In the genomic region with DNA sequence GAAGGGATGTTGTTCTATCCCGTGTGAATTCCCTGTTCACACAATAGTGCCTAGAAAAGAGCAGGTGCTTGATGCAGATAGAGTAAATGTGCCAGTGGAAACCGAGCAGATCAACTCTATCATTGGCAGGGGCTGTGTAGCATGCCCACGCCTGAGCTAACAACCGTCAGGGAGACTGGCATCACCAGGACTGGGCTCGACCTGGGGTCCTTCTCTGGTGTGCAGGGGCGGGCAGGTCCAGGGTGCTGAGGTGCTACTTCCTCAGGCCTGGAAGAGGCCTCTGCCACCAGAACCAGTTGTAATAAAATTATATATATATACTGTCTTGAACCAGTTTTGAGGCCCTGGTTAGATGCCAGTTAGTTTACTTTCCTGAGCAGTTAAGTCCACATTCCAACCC, we compare ENCODE assay signal across 31 cellular contexts. TPM values are rescaled to one million over a fixed set of nuclear protein-coding genes. Genes with fewer than 3 reads are reported as not detected.
"Had no signal": no experiment of that assay in that cellular context is flagged by ENCODE, and none has a peak within 500 bp of the region (broad histone marks: within the 10 kb centered on the region; RNA-seq: fewer than 3 reads in every experiment).

No MANE protein-coding gene starts in this region.

- H3K27ac ChIP-seq: breast epithelium, coronary artery, gastroesophageal sphincter, pancreas, psoas muscle, sigmoid colon, suprapubic skin, tibial nerve, WERI-Rb-1 had no signal

- H3K27ac Mint-ChIP-seq: activated CD4-positive, alpha-beta memory T cell treated with anti-CD3 and anti-CD28 coated beads, Interleukin-2, amount 10 ng/mL, durations not matched to agents 7 days and 5 days; activated naive CD8-positive, alpha-beta T cell treated with anti-CD3 and anti-CD28 coated beads, Interleukin-2, amount 50 U/mL, for 24 hours; activated T-helper 2 cell treated with anti-CD3 and anti-CD28 coated beads, Interferon-gamma antibody, Interleukin-2, Interleukin-4, amounts not matched to agents 10 μg/mL and 5 μg/mL and 100 μg/mL, durations not matched to agents 14 hours and 24 hours and 36 hours; stimulated activated memory B cell treated with anti-CD40 and anti-IgM and Interleukin-4, amounts not matched to agents 10 μg/mL and 1 μg/mL and 100 μg/mL, for 72 hours had no signal

- H3K4me1 ChIP-seq: breast epithelium, gastroesophageal sphincter, pancreas, psoas muscle, sigmoid colon, suprapubic skin, tibial nerve had no signal

- H3K36me3 ChIP-seq: breast epithelium, gastroesophageal sphincter, pancreas, sigmoid colon, suprapubic skin, tibial nerve, WERI-Rb-1 had no signal

- H3K9me3 Mint-ChIP-seq: activated CD4-positive, alpha-beta memory T cell treated with anti-CD3 and anti-CD28 coated beads, Interleukin-2, amount 10 ng/mL, durations not matched to agents 7 days and 5 days; activated CD4-positive, alpha-beta T cell treated with anti-CD3 and anti-CD28 coated beads, Interleukin-2, amount 10 ng/mL, durations not matched to agents 7 days and 5 days; activated naive CD4-positive, alpha-beta T cell treated with anti-CD3 and anti-CD28 coated beads, Interleukin-2, amount 50 U/mL, for 24 hours; activated naive CD8-positive, alpha-beta T cell treated with anti-CD3 and anti-CD28 coated beads, Interleukin-2, amount 50 U/mL, for 24 hours; activated T-helper 2 cell treated with anti-CD3 and anti-CD28 coated beads, Interferon-gamma antibody, Interleukin-2, Interleukin-4, amounts not matched to agents 10 μg/mL and 5 μg/mL and 100 μg/mL, durations not matched to agents 14 hours and 24 hours and 36 hours; naive B cell; stimulated activated memory B cell treated with anti-CD40 and anti-IgM and Interleukin-4, amounts not matched to agents 10 μg/mL and 1 μg/mL and 100 μg/mL, for 72 hours; stimulated activated naive CD8-positive, alpha-beta T cell treated with anti-CD3 and anti-CD28 coated beads, Interleukin-15, amount 100 ng/mL, for 72 hours had no signal

- H3K27me3 Mint-ChIP-seq: activated CD4-positive, alpha-beta memory T cell treated with anti-CD3 and anti-CD28 coated beads, Interleukin-2, amount 10 ng/mL, durations not matched to agents 7 days and 5 days; activated CD4-positive, alpha-beta T cell treated with anti-CD3 and anti-CD28 coated beads, Interleukin-2, amount 10 ng/mL, durations not matched to agents 7 days and 5 days; activated naive CD4-positive, alpha-beta T cell treated with anti-CD3 and anti-CD28 coated beads, Interleukin-2, amount 50 U/mL, for 24 hours; activated naive CD8-positive, alpha-beta T cell treated with anti-CD3 and anti-CD28 coated beads, Interleukin-2, amount 50 U/mL, for 24 hours; stimulated activated naive CD8-positive, alpha-beta T cell treated with anti-CD3 and anti-CD28 coated beads, Interleukin-15, amount 100 ng/mL, for 72 hours had no signal

- DNase-seq: activated CD4-positive, alpha-beta memory T cell treated with anti-CD3 and anti-CD28 coated beads, Interleukin-2, amount 10 ng/mL, durations not matched to agents 7 days and 5 days; activated CD4-positive, alpha-beta T cell treated with anti-CD3 and anti-CD28 coated beads, Interleukin-2, amount 10 ng/mL, durations not matched to agents 7 days and 5 days; activated naive CD8-positive, alpha-beta T cell treated with anti-CD3 and anti-CD28 coated beads, Interleukin-2, amount 50 U/mL, for 24 hours; activated T-cell treated with anti-CD3 and anti-CD28 coated beads, Interleukin-2, amount 50 U/mL, for 48 hours; left colon; mammary epithelial cell; naive B cell; sigmoid colon; small intestine; stimulated activated CD4-positive, alpha-beta T cell treated with anti-CD3 and anti-CD28 coated beads, Interleukin-1b, Interleukin-23, amount 100 ng/mL, for 48 hours; stimulated activated CD4-positive, alpha-beta T cell treated with anti-CD3 and anti-CD28 coated beads, Interleukin-4, amount 100 ng/mL, for 4 hours; stimulated activated CD8-positive, alpha-beta memory T cell treated with anti-CD3 and anti-CD28 coated beads, Interleukin-4, amount 100 ng/mL, for 48 hours; stimulated activated naive CD8-positive, alpha-beta T cell treated with anti-CD3 and anti-CD28 coated beads, Interleukin-15, amount 100 ng/mL, for 72 hours; T-helper 17 cell; T1000; WERI-Rb-1 had no signal

- H3K4me3 Mint-ChIP-seq: activated CD4-positive, alpha-beta memory T cell treated with anti-CD3 and anti-CD28 coated beads, Interleukin-2, amount 10 ng/mL, durations not matched to agents 7 days and 5 days; activated CD4-positive, alpha-beta T cell treated with anti-CD3 and anti-CD28 coated beads, Interleukin-2, amount 10 ng/mL, durations not matched to agents 7 days and 5 days; activated naive CD4-positive, alpha-beta T cell treated with anti-CD3 and anti-CD28 coated beads, Interleukin-2, amount 50 U/mL, for 24 hours; activated naive CD8-positive, alpha-beta T cell treated with anti-CD3 and anti-CD28 coated beads, Interleukin-2, amount 50 U/mL, for 24 hours; stimulated activated memory B cell treated with anti-CD40 and anti-IgM and Interleukin-4, amounts not matched to agents 10 μg/mL and 1 μg/mL and 100 μg/mL, for 72 hours; stimulated activated naive CD8-positive, alpha-beta T cell treated with anti-CD3 and anti-CD28 coated beads, Interleukin-15, amount 100 ng/mL, for 72 hours; T-helper 17 cell had no signal

- H3K4me3 ChIP-seq: breast epithelium, coronary artery, gastroesophageal sphincter, pancreas, psoas muscle, sigmoid colon, suprapubic skin, tibial nerve had no signal

- H3K36me3 Mint-ChIP-seq: activated naive CD4-positive, alpha-beta T cell treated with anti-CD3 and anti-CD28 coated beads, Interleukin-2, amount 50 U/mL, for 24 hours; naive B cell; stimulated activated memory B cell treated with anti-CD40 and anti-IgM and Interleukin-4, amounts not matched to agents 10 μg/mL and 1 μg/mL and 100 μg/mL, for 72 hours had no signal

- H3K27me3 ChIP-seq: breast epithelium, gastroesophageal sphincter, pancreas, sigmoid colon, tibial nerve had no signal

- ATAC-seq: activated CD4-positive, CD25-positive, alpha-beta regulatory T cell treated with anti-CD3 and anti-CD28 coated beads, Interleukin-2, amount 50 U/mL, for 24 hours; gastroesophageal sphincter; left colon; pancreas; psoas muscle; T-helper 17 cell had no signal

- H3K4me1 Mint-ChIP-seq: activated naive CD4-positive, alpha-beta T cell treated with anti-CD3 and anti-CD28 coated beads, Interleukin-2, amount 50 U/mL, for 24 hours; naive B cell; stimulated activated memory B cell treated with anti-CD40 and anti-IgM and Interleukin-4, amounts not matched to agents 10 μg/mL and 1 μg/mL and 100 μg/mL, for 72 hours had no signal

- H3K9me3 ChIP-seq: breast epithelium, gastroesophageal sphincter, pancreas, psoas muscle, sigmoid colon, suprapubic skin, tibial nerve had no signal

RNA-seq across cellular contexts. Expression of a gene that starts 11.8 kb away (rescaled TPM):
- total RNA-seq: endothelial cell of umbilical vein, fibroblast of lung, fibroblast of villous mesenchyme, liver, mammary epithelial cell had no signal
